Comparison of ENCODE assay signal across 24 cellular contexts in the genomic region with DNA sequence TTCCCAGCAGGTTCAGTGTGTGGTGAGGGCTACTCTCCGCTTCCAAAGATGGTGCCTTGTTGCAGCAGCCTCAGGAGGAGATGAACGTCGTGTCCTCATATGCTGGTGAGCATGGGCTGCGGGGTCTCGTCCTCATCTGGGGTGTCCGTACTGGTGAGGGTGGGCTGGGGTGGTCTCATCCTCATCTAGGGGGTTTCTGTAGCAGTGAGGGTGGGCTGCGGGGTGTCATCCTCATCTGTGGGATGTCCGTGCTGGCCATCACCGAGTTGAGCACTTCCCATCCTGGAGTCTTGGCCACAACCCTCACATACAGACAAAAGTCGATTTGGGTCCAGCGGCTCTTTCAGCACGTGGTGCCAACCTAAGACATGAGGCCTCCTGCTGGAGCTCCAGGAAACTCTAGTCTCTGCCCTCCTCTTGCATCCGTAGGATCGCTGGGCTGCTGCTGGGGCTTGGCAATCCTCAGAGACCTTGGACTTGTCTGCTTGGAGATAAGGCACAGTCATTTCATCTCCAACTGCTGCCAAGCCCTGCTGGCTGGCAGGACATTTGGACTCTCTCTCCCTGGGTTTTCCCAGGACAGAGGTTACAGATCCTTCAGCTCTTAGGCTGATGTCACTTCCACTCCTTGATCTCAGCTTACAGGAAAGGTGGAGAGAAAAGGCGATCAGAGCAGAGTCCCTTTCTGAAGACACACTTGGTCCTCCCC.
DNase-seq lines count a peak whose midpoint lies in the region; ATAC-seq, FAIRE-seq and TF ChIP-seq lines count a peak whose summit lies in the region.
"Had no signal": no experiment of that assay in that cellular context is flagged by ENCODE, and none has a peak within 500 bp of the region (broad histone marks: within the 10 kb centered on the region; RNA-seq: fewer than 3 reads in every experiment).

No MANE protein-coding gene starts in this region.

- POLR2A ChIA-PET in H1 (lab: Charles Lee; ENCODE audit: partially characterized antibody), result no interaction called here

- intact Hi-C loops in left colon (cut with DNase I, micrococcal nuclease), result no loop called here
- intact Hi-C loops in pancreas (cut with DNase I), result no loop called here
- intact Hi-C loops in dorsolateral prefrontal cortex (cut with DNase I), result no loop called here

- H2BK120ac ChIP-seq in H1 (replicated peaks; ENCODE audit: low read depth, low read length), result no peak overlapping the region

- H3K4ac ChIP-seq in H1 (replicated peaks; ENCODE audit: insufficient read length, low read depth, low read length), result no peak overlapping the region

- H2AK5ac ChIP-seq in H1 (ENCODE audit: low read depth, low read length), result no peak overlapping the region

- H3K36me3 Mint-ChIP-seq in GM23338 (ENCODE audit: low read depth), result no peaks in the 10 kb centered on the region
- no peaks in the 10 kb centered on the region for H3K36me3 Mint-ChIP-seq in activated CD8-positive, alpha-beta memory T cell treated with anti-CD3 and anti-CD28 coated beads, Interleukin-2, amount 10 ng/mL, durations not matched to agents 7 days and 5 days
- H3K36me3 Mint-ChIP-seq: CD8-positive, alpha-beta memory T cell; IgD-negative memory B cell had no signal

- H3K27me3 ChIP-seq in GM23338 (ENCODE audit: insufficient read depth), result no peaks in the 10 kb centered on the region
- no peaks in the 10 kb centered on the region for H3K27me3 ChIP-seq in H1 (replicated peaks in 1 of 4; ENCODE audit: control insufficient read depth in 3 of 4, extremely low read depth in 1 of 4, insufficient read depth in 3 of 4, low read length in 3 of 4)
- H3K27me3 ChIP-seq in pancreas, result no peaks in the 10 kb centered on the region
- H3K27me3 ChIP-seq in dorsolateral prefrontal cortex, result no peaks in the 10 kb centered on the region
- H3K27me3 ChIP-seq: Peyer's patch had no signal

- no peak overlapping the region for H3K14ac ChIP-seq in H1 (ENCODE audit: insufficient read length)

- TF ChIP-seq CTCF in GM23338 (conservative IDR thresholded peaks at IDR 0.05; ENCODE audit: low read depth in 2 of 2) (no peak), H1 (IDR thresholded peaks at IDR 0.05; ENCODE audit: control extremely low read depth in 1 of 3, insufficient read depth in 1 of 3, low read depth in 1 of 3, low read length in 3 of 3) (no peak), pancreas (IDR thresholded peaks at IDR 0.05) (no peak), dorsolateral prefrontal cortex (IDR thresholded peaks at IDR 0.05 in 54 of 56, conservative IDR thresholded peaks at IDR 0.05 in 2 of 56; ENCODE audit: low read depth in 1 of 56, partially characterized antibody in 56 of 56) (no peak)

- H2AFZ ChIP-seq in GM23338 (no peak overlapping the region), H1 (ENCODE audit: low read length) (no peak overlapping the region)

- TF ChIP-seq RAD21 in H1 (IDR thresholded peaks at IDR 0.05 in 1 of 2, conservative IDR thresholded peaks at IDR 0.05 in 1 of 2; ENCODE audit: low read depth in 2 of 2, low read length in 2 of 2), result no peak

- H4K91ac ChIP-seq in H1 (replicated peaks; ENCODE audit: insufficient read length, low read length), result no peak overlapping the region

- H3K4me1 Mint-ChIP-seq in GM23338, result no peaks in the 10 kb centered on the region
- no peaks in the 10 kb centered on the region for H3K4me1 Mint-ChIP-seq in activated CD8-positive, alpha-beta memory T cell treated with anti-CD3 and anti-CD28 coated beads, Interleukin-2, amount 10 ng/mL, durations not matched to agents 7 days and 5 days
- H3K4me1 Mint-ChIP-seq: CD8-positive, alpha-beta memory T cell; IgD-negative memory B cell had no signal

- H3K9me3 ChIP-seq in H1 (ENCODE audit: insufficient read depth in 2 of 2, low read depth in 1 of 2, low read length in 1 of 2) (no peaks in the 10 kb centered on the region), pancreas (no peaks in the 10 kb centered on the region)

- DNase-seq in GM23338 (ENCODE audit: low spot score), result no peak
- DNase-seq in H1 (ENCODE audit: low read depth in 1 of 2, low spot score in 2 of 2), result no peak
- DNase-seq in left colon, result peak; percentile 15 to 33
- DNase-seq in pancreas, result peak in 4 of 6 donors; percentile 19 to 34 (median 26)
- no peak for DNase-seq in activated CD8-positive, alpha-beta memory T cell treated with anti-CD3 and anti-CD28 coated beads, Interleukin-2, amount 10 ng/mL, durations not matched to agents 7 days and 5 days
- DNase-seq in SHP77 (lab: John Stamatoyannopoulos, UW), result no peak
- DNase-seq in dorsolateral prefrontal cortex, result no peak
- DNase-seq: AML-193; Calu3; CD8-positive, alpha-beta memory T cell; DMS153; GDM1; GOT3; MV-4-11; NCI-H1105 treated with DMSO at 0.1 percent for 48 hours; NCI-H2029 treated with DMSO at 0.1 percent for 48 hours; NCI-H524 treated with DMSO at 0.1 percent for 48 hours; NCI-H82; Peyer's patch had no signal

- H3K9me2 ChIP-seq in GM23338 (ENCODE audit: insufficient read depth), result peaks cover 13% of the 10 kb centered on the region

- peak overlapping the region; percentile 29; the same call in 1 of the 2 replicates for H2BK15ac ChIP-seq in H1 (ENCODE audit: low read length)

- no peak overlapping the region for H3K4me3 ChIP-seq in GM23338
- no peak overlapping the region for H3K4me3 ChIP-seq in H1 (ENCODE audit: extremely low read depth in 1 of 4, insufficient read depth in 2 of 4, low read depth in 3 of 4, low read length in 4 of 4)
- H3K4me3 ChIP-seq in pancreas, result no peak overlapping the region
- no peak overlapping the region for H3K4me3 ChIP-seq in dorsolateral prefrontal cortex
- H3K4me3 ChIP-seq: Peyer's patch had no signal

- H3K79me2 ChIP-seq in GM23338 (replicated peaks; ENCODE audit: insufficient read depth) (no peaks in the 10 kb centered on the region), H1 (ENCODE audit: control insufficient read depth in 1 of 2, insufficient read depth in 2 of 2, low read length in 2 of 2) (no peaks in the 10 kb centered on the region)

- no peak for ATAC-seq in GM23338
- ATAC-seq in left colon, result peak; percentile 96
- ATAC-seq in pancreas, result peak; percentile 48 to 86 (median 84)
- no peak for ATAC-seq in HG02571 (IDR thresholded peaks at IDR 0.05; ENCODE audit: unreplicated experiment)
- ATAC-seq in activated CD8-positive, alpha-beta memory T cell treated with anti-CD3 and anti-CD28 coated beads, Interleukin-2, amount 10 ng/mL, durations not matched to agents 7 days and 5 days, result no peak
- ATAC-seq: HCT116 had no signal

- H2BK12ac ChIP-seq in H1 (ENCODE audit: low read depth, low read length), result no peak overlapping the region

- no peak overlapping the region for H4K5ac ChIP-seq in H1 (ENCODE audit: insufficient read length, low read depth, low read length)

- no peak overlapping the region for H3K4me3 Mint-ChIP-seq in GM23338
- H3K4me3 Mint-ChIP-seq in activated CD8-positive, alpha-beta memory T cell treated with anti-CD3 and anti-CD28 coated beads, Interleukin-2, amount 10 ng/mL, durations not matched to agents 7 days and 5 days, result no peak overlapping the region
- H3K4me3 Mint-ChIP-seq: CD8-positive, alpha-beta memory T cell; IgD-negative memory B cell had no signal

- H3F3A ChIP-seq in GM23338 (replicated peaks; ENCODE audit: low read depth), result no peaks in the 10 kb centered on the region

- no peaks in the 10 kb centered on the region for H3K27me3 Mint-ChIP-seq in GM23338 (ENCODE audit: insufficient read depth, low read depth, poor library complexity)
- H3K27me3 Mint-ChIP-seq in activated CD8-positive, alpha-beta memory T cell treated with anti-CD3 and anti-CD28 coated beads, Interleukin-2, amount 10 ng/mL, durations not matched to agents 7 days and 5 days, result no peaks in the 10 kb centered on the region
- H3K27me3 Mint-ChIP-seq: CD8-positive, alpha-beta memory T cell; IgD-negative memory B cell had no signal

- no peak for TF ChIP-seq EP300 in H1 (IDR thresholded peaks at IDR 0.05; ENCODE audit: borderline replicate concordance in 1 of 2, low read depth in 2 of 2, low read length in 2 of 2)

- no peak for FAIRE-seq in H1 (lab: Jason Lieb, UNC)
- no peak for FAIRE-seq in pancreas (lab: Jason Lieb, UNC)
- FAIRE-seq: GM18507 had no signal

- WGBS in H1 (ENCODE audit: extremely low coverage in 1 of 2, insufficient coverage in 1 of 2, insufficient read length in 1 of 2, insufficient replicate concordance in 2 of 2, low coverage in 1 of 2, low lambda C conversion rate in 2 of 2, missing lambda C conversion rate in 1 of 2), 2 experiments, result 96% methylated on average over 15 of the region's 15 CpGs; no CpG with 5 or more reads in 1 of the 2 experiments
- 67 to 68% methylated on average over 15 of the region's 15 CpGs for WGBS in pancreas, 2 donors

- H3K23ac ChIP-seq in H1 (ENCODE audit: insufficient read length), result no peak overlapping the region

- H2BK5ac ChIP-seq in H1 (ENCODE audit: low read depth, low read length), result no peak overlapping the region

- H3K9ac ChIP-seq in H1 (replicated peaks in 1 of 4; ENCODE audit: extremely low read depth in 1 of 4, low read depth in 3 of 4, low read length in 3 of 4), result no peak overlapping the region

- H3K27ac ChIP-seq in GM23338 (ENCODE audit: low read depth), result no peak overlapping the region
- no peak overlapping the region for H3K27ac ChIP-seq in H1 (ENCODE audit: low read depth, low read length)
- H3K27ac ChIP-seq in pancreas, result no peak overlapping the region
- H3K27ac ChIP-seq in dorsolateral prefrontal cortex, result peak overlapping the region in 4 of 59 donors; percentile 4 to 41 (median 9)
- H3K27ac ChIP-seq: C4-2B, Peyer's patch had no signal

- no peak overlapping the region for H3K56ac ChIP-seq in H1 (replicated peaks; ENCODE audit: insufficient read length, low read depth, low read length)

- CTCF ChIA-PET in H1 (lab: Charles Lee; ENCODE audit: partially characterized antibody), result no interaction called here
- CTCF ChIA-PET in activated CD8-positive, alpha-beta memory T cell treated with anti-CD3 and anti-CD28 coated beads, Interleukin-2, amount 10 ng/mL, durations not matched to agents 7 days and 5 days (lab: Charles Lee), result no interaction called here

- H4K20me1 ChIP-seq in GM23338 (replicated peaks; ENCODE audit: insufficient read depth), result no peaks in the 10 kb centered on the region
- H4K20me1 ChIP-seq in H1 (replicated peaks in 1 of 2; ENCODE audit: control insufficient read depth in 1 of 2, insufficient read depth in 2 of 2, low read length in 2 of 2), result no peaks in the 10 kb centered on the region

- no peak overlapping the region for H4K8ac ChIP-seq in H1 (ENCODE audit: extremely low read depth, insufficient read depth, low read length)

- H3K36me3 ChIP-seq in GM23338 (ENCODE audit: insufficient read depth) (no peaks in the 10 kb centered on the region), H1 (ENCODE audit: control insufficient read depth in 2 of 4, insufficient read depth in 4 of 4, low read length in 3 of 4) (no peaks in the 10 kb centered on the region), pancreas (no peaks in the 10 kb centered on the region)
- H3K36me3 ChIP-seq: Peyer's patch had no signal

- H3K9me3 Mint-ChIP-seq in GM23338, result no peaks in the 10 kb centered on the region
- peaks cover 2% of the 10 kb centered on the region for H3K9me3 Mint-ChIP-seq in activated CD8-positive, alpha-beta memory T cell treated with anti-CD3 and anti-CD28 coated beads, Interleukin-2, amount 10 ng/mL, durations not matched to agents 7 days and 5 days (ENCODE audit: low read depth)
- H3K9me3 Mint-ChIP-seq: IgD-negative memory B cell had no signal

- no peak for TF ChIP-seq POLR2A in H1 (IDR thresholded peaks at IDR 0.05; ENCODE audit: control extremely low read depth in 1 of 2, low read depth in 2 of 2, low read length in 2 of 2)

- H3K18ac ChIP-seq in H1 (ENCODE audit: extremely low read depth, low read length), result no peak overlapping the region

- peak overlapping the region; percentile 45; the same call in 1 of the 2 replicates for H3K27ac Mint-ChIP-seq in GM23338
- H3K27ac Mint-ChIP-seq in activated CD8-positive, alpha-beta memory T cell treated with anti-CD3 and anti-CD28 coated beads, Interleukin-2, amount 10 ng/mL, durations not matched to agents 7 days and 5 days, result no peak overlapping the region
- H3K27ac Mint-ChIP-seq: CD8-positive, alpha-beta memory T cell; IgD-negative memory B cell had no signal

- H3K79me1 ChIP-seq in H1 (ENCODE audit: low read depth, low read length), result no peaks in the 10 kb centered on the region

- H3K4me1 ChIP-seq in GM23338 (ENCODE audit: insufficient read depth) (no peaks in the 10 kb centered on the region), H1 (replicated peaks in 1 of 4; ENCODE audit: control insufficient read depth in 3 of 4, insufficient read depth in 4 of 4, low read length in 3 of 4) (no peaks in the 10 kb centered on the region), pancreas (no peaks in the 10 kb centered on the region)
- H3K4me1 ChIP-seq: Peyer's patch had no signal

- no peak overlapping the region for H2BK20ac ChIP-seq in H1 (ENCODE audit: low read length)

- H3K23me2 ChIP-seq in H1 (ENCODE audit: low read depth, low read length), result no peaks in the 10 kb centered on the region

- H3K4me2 ChIP-seq in GM23338 (no peak overlapping the region), H1 (ENCODE audit: insufficient read depth in 1 of 2, low read depth in 2 of 2, low read length in 2 of 2) (no peak overlapping the region)

Comparison
In these comparisons a context has a peak if more than half of its experiments do, and no peak if none do; other contexts are left out.
1. ATAC-seq: peak in left colon (single experiment) and pancreas (4 of 4); none in GM23338 (single experiment), HG02571 (single experiment) and activated CD8-positive, alpha-beta memory T cell treated with anti-CD3 and anti-CD28 coated beads, Interleukin-2, amount 10 ng/mL, durations not matched to agents 7 days and 5 days (single experiment).
2. DNase-seq: peak in left colon (2 of 2) and pancreas (4 of 6); none in GM23338 (single experiment), H1 (0 of 2), activated CD8-positive, alpha-beta memory T cell treated with anti-CD3 and anti-CD28 coated beads, Interleukin-2, amount 10 ng/mL, durations not matched to agents 7 days and 5 days (single experiment), SHP77 (0 of 2) and dorsolateral prefrontal cortex (0 of 10).